Comparison of ENCODE assay signal across 9 cellular contexts in the genomic region with DNA sequence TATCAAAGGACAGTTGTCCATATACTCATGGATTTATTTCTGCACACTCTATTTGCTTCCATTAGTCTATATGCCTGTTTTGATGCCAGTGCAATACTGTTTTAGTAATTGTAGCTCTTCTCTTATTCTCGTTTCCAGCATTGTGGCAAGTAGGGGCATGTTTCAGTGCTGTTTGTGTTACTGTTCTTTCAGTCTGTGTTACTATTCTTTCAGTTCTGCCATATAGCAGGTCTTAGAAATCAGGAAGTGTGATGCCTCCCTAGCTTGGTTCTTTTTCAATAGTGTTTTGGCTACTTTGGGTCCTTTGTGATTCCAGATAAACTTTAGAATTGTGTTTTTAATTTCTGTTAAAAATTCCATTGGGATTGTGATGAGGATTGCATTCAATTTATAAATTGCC.
"Had no signal": no experiment of that assay in that cellular context is flagged by ENCODE, and none has a peak within 500 bp of the region (broad histone marks: within the 10 kb centered on the region; RNA-seq: fewer than 3 reads in every experiment).

No MANE protein-coding gene starts in this region.

- H3K4me3 ChIP-seq: GM23338, HAP-1, K562 had no signal

- H3K4me2 ChIP-seq: GM23338 had no signal

- DNase-seq: H7, HFFc6, IMR-90, KG1 had no signal

- H2AFZ ChIP-seq: GM23338 had no signal

- H3K4me1 ChIP-seq: HAP-1 had no signal

- ATAC-seq: GM23338, HCT116, K562 had no signal

- H3K9me3 ChIP-seq: HAP-1 had no signal

- FAIRE-seq: HTR-8/SVneo, K562 had no signal

- H3K36me3 ChIP-seq: HAP-1 had no signal
